Comparison of ENCODE assay signal across 13 cellular contexts in genomic region chr21:45211661-45212060, GRCh38.
"Had no signal": no experiment of that assay in that cellular context is flagged by ENCODE, and none has a peak within 500 bp of the region (broad histone marks: within the 10 kb centered on the region; RNA-seq: fewer than 3 reads in every experiment).

No MANE protein-coding gene starts in this region.

- H3K27ac Mint-ChIP-seq: activated naive CD4-positive, alpha-beta T cell treated with anti-CD3 and anti-CD28 coated beads for 36 hours; immature natural killer cell had no signal

- H3K4me3 Mint-ChIP-seq: activated naive CD4-positive, alpha-beta T cell treated with anti-CD3 and anti-CD28 coated beads for 36 hours; immature natural killer cell had no signal

- ATAC-seq: right cardiac atrium had no signal

- DNase-seq: activated CD4-positive, alpha-beta T cell treated with anti-CD3 and anti-CD28 coated beads for 1 hour; activated CD4-positive, alpha-beta T cell treated with anti-CD3 and anti-CD28 coated beads, Interleukin-2, amount 50 U/mL, for 4 hours; activated naive CD4-positive, alpha-beta T cell treated with anti-CD3 and anti-CD28 coated beads for 36 hours; activated T-cell treated with anti-CD3 and anti-CD28 coated beads for 4 hours; cerebellar nuclear complex; effector CD8-positive, alpha-beta T cell; foreskin melanocyte; head of caudate nucleus; immature natural killer cell; right cardiac atrium; stimulated activated CD4-positive, alpha-beta T cell treated with anti-CD3 and anti-CD28 coated beads, Interleukin-4, amount 100 ng/mL, for 24 hours; stimulated activated naive CD4-positive, alpha-beta T cell; trophoblast cell had no signal
